Comparison of ENCODE assay signal across 17 cellular contexts in the genomic region with DNA sequence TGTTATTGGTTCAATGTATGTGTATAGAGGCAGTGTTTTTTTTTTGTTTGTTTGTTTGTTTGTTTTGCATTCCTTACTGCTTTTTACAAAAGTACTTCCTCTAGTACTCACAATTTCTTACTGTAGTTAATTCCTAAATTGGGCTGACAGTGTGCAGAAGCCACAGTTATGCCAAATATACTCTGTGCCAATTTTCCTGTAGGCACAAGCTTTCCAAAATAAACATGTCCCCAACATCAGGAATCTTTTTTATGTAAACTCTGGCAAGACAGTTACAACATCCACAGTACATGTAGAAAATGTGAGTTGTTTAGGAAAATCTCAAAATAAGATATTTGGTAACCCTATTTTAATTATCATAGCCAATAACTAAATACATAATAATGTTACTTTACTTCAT.
DNase-seq lines count a peak whose midpoint lies in the region; ATAC-seq and TF ChIP-seq lines count a peak whose summit lies in the region.
"Had no signal": no experiment of that assay in that cellular context is flagged by ENCODE, and none has a peak within 500 bp of the region (broad histone marks: within the 10 kb centered on the region; RNA-seq: fewer than 3 reads in every experiment).

No MANE protein-coding gene starts in this region.

- TF ChIP-seq CTCF in omental fat pad (IDR thresholded peaks at IDR 0.05): no peak

- no peak for ATAC-seq in HG03097 (IDR thresholded peaks at IDR 0.05; ENCODE audit: low FRiP score, unreplicated experiment)
- ATAC-seq in omental fat pad (ENCODE audit: low FRiP score): no peak
- ATAC-seq: activated CD8-positive, alpha-beta memory T cell treated with anti-CD3 and anti-CD28 coated beads, Interleukin-2, amount 10 ng/mL, durations not matched to agents 7 days and 5 days; stimulated activated memory B cell treated with anti-CD40 and anti-IgM and Interleukin-4, amounts not matched to agents 10 μg/mL and 1 μg/mL and 100 μg/mL, for 72 hours had no signal

- peak; percentile 46 for DNase-seq in AG08396 (ENCODE audit: low spot score)
- DNase-seq in H4 (ENCODE audit: low spot score): peak; percentile 87
- peak; percentile 14 for DNase-seq in amniotic stem cell (lab: John Stamatoyannopoulos, UW)
- peak; percentile 44 for DNase-seq in fibroblast of the conjunctiva (ENCODE audit: low read depth)
- no peak for DNase-seq in DMS53 (lab: John Stamatoyannopoulos, UW)
- DNase-seq in omental fat pad (ENCODE audit: low spot score): no peak
- DNase-seq: activated CD4-positive, alpha-beta T cell treated with anti-CD3 and anti-CD28 coated beads for 4 hours; activated CD8-positive, alpha-beta memory T cell treated with anti-CD3 and anti-CD28 coated beads, Interleukin-2, amount 10 ng/mL, durations not matched to agents 7 days and 5 days; erythroblast; heart right ventricle; immature natural killer cell; mammary epithelial cell; NCI-H1436 treated with DMSO at 0.1 percent for 48 hours; right cardiac atrium; SW 1271 had no signal

Comparison
In these comparisons a context has a peak if more than half of its experiments do, and no peak if none do; other contexts are left out.
1. DNase-seq: peak in AG08396 (single experiment), H4 (single experiment), amniotic stem cell (single experiment) and fibroblast of the conjunctiva (single experiment); none in DMS53 (single experiment) and omental fat pad (single experiment).